ENCODE assay signal across 14 cellular contexts in genomic region chr22:21599053-21599893, GRCh38. TPM values are rescaled to one million over a fixed set of nuclear protein-coding genes. Genes with fewer than 3 reads are reported as not detected.
DNase-seq lines count a peak whose midpoint lies in the region; ATAC-seq and TF ChIP-seq lines count a peak whose summit lies in the region.
"Had no signal": no experiment of that assay in that cellular context is flagged by ENCODE, and none has a peak within 500 bp of the region (broad histone marks: within the 10 kb centered on the region; RNA-seq: fewer than 3 reads in every experiment).

No MANE protein-coding gene starts in this region.

- H3K9me3 Mint-ChIP-seq in activated CD4-positive, alpha-beta T cell treated with anti-CD3 and anti-CD28 coated beads for 36 hours (ENCODE audit: low read depth), result no peaks in the 10 kb centered on the region
- no peaks in the 10 kb centered on the region for H3K9me3 Mint-ChIP-seq in dendritic cell treated with granulocyte-macrophage colony-stimulating factor and Interleukin-4, amounts not matched to agents 40 ng/mL and 50 ng/mL, for 4 days
- no peaks in the 10 kb centered on the region for H3K9me3 Mint-ChIP-seq in neural progenitor cell

- no TSS peak for BruUV-seq in OCI-LY7 (replicated peaks; lab: Mats Ljungman, UMichigan)

- H3K27ac ChIP-seq in neural progenitor cell (peak overlapping the region; percentile 46), OCI-LY7 (ENCODE audit: low read depth, low read length, poor library complexity, severe bottlenecking) (no peak overlapping the region), coronary artery (no peak overlapping the region)
- H3K27ac ChIP-seq: BLaER1 treated with 17β-estradiol and CSF1 and Interleukin-3, amounts not matched to agents 10 nM and 100 nM had no signal

- H3K4me1 ChIP-seq in neural progenitor cell (no peaks in the 10 kb centered on the region), OCI-LY7 (ENCODE audit: insufficient read depth, low read length, poor library complexity, severe bottlenecking) (peaks cover 8% of the 10 kb centered on the region)

- TF ChIP-seq CTCF in neural progenitor cell (IDR thresholded peaks at IDR 0.05) (no peak), OCI-LY7 (conservative IDR thresholded peaks at IDR 0.05; ENCODE audit: low read length) (no peak), coronary artery (IDR thresholded peaks at IDR 0.05) (no peak)

- H3K4me2 ChIP-seq in neural progenitor cell, result no peak overlapping the region
- H3K4me2 ChIP-seq in OCI-LY7 (ENCODE audit: low read length), result no peak overlapping the region

- H3K36me3 ChIP-seq in neural progenitor cell, result peaks cover 3% of the 10 kb centered on the region
- H3K36me3 ChIP-seq in OCI-LY7 (ENCODE audit: insufficient read depth, low read length), result peaks cover 84% of the 10 kb centered on the region
- H3K36me3 ChIP-seq in H7 (replicated peaks; ENCODE audit: control insufficient read depth, insufficient read depth, low read length), result peaks cover 8% of the 10 kb centered on the region

- peaks cover 33% of the 10 kb centered on the region for H3K36me3 Mint-ChIP-seq in activated CD4-positive, alpha-beta T cell treated with anti-CD3 and anti-CD28 coated beads for 36 hours (ENCODE audit: low read depth)
- H3K36me3 Mint-ChIP-seq in dendritic cell treated with granulocyte-macrophage colony-stimulating factor and Interleukin-4, amounts not matched to agents 40 ng/mL and 50 ng/mL, for 4 days (ENCODE audit: low read depth), result peaks cover 61% of the 10 kb centered on the region
- H3K36me3 Mint-ChIP-seq in neural progenitor cell, result peaks cover 26% of the 10 kb centered on the region

- no peak overlapping the region for H3K9ac ChIP-seq in neural progenitor cell

- peak overlapping the region; percentile 9 for H3K27ac Mint-ChIP-seq in activated CD4-positive, alpha-beta T cell treated with anti-CD3 and anti-CD28 coated beads for 36 hours
- peak overlapping the region; percentile 46 for H3K27ac Mint-ChIP-seq in dendritic cell treated with granulocyte-macrophage colony-stimulating factor and Interleukin-4, amounts not matched to agents 40 ng/mL and 50 ng/mL, for 4 days
- no peak overlapping the region for H3K27ac Mint-ChIP-seq in neural progenitor cell

- H2AFZ ChIP-seq in neural progenitor cell (replicated peaks), result no peak overlapping the region
- H2AFZ ChIP-seq in OCI-LY7 (ENCODE audit: low read length), result no peak overlapping the region

- CTCF ChIA-PET in activated CD4-positive, alpha-beta T cell treated with anti-CD3 and anti-CD28 coated beads for 36 hours (lab: Charles Lee), result no interaction called here
- CTCF ChIA-PET in OCI-LY7 (lab: Charles Lee; ENCODE audit: unreplicated experiment), result interaction anchor here (0.7 kb wide), 1 partner anchor 10 kb away, joined by 6 read pairs; no protein-coding TSS in a partner anchor

- H3K9me3 ChIP-seq in neural progenitor cell (ENCODE audit: low read depth), result no peaks in the 10 kb centered on the region
- H3K9me3 ChIP-seq in OCI-LY7 (ENCODE audit: low read length), result no peaks in the 10 kb centered on the region
- H3K9me3 ChIP-seq: BLaER1 treated with 17β-estradiol and CSF1 and Interleukin-3, amounts not matched to agents 10 nM and 100 nM had no signal

- POLR2A ChIA-PET in activated CD4-positive, alpha-beta T cell treated with anti-CD3 and anti-CD28 coated beads for 36 hours (lab: Charles Lee), result no interaction called here
- POLR2A ChIA-PET in OCI-LY7 (lab: Charles Lee), result interaction anchor here (0.5 to 1.1 kb wide), 3 partner anchors 12 to 49 kb away, joined by 3 to 7 read pairs (median 4); partner anchors contain the start of gene SDF2L1

- no peak overlapping the region for H3K4me3 Mint-ChIP-seq in activated CD4-positive, alpha-beta T cell treated with anti-CD3 and anti-CD28 coated beads for 36 hours
- no peak overlapping the region for H3K4me3 Mint-ChIP-seq in dendritic cell treated with granulocyte-macrophage colony-stimulating factor and Interleukin-4, amounts not matched to agents 40 ng/mL and 50 ng/mL, for 4 days
- H3K4me3 Mint-ChIP-seq in neural progenitor cell, result no peak overlapping the region

- no peak for DNase-seq in activated CD4-positive, alpha-beta T cell treated with anti-CD3 and anti-CD28 coated beads for 36 hours
- DNase-seq in activated CD4-positive, alpha-beta T cell treated with anti-CD3 and anti-CD28 coated beads, Interleukin-2, amount 50 U/mL, for 4 hours, result no peak
- DNase-seq in NCI-H2227 (lab: John Stamatoyannopoulos, UW; ENCODE audit: unreplicated experiment) (peak; percentile 61), neural progenitor cell (ENCODE audit: low spot score) (no peak), OCI-LY7 (ENCODE audit: low spot score) (no peak), H7 (no peak), coronary artery (ENCODE audit: low spot score) (no peak)
- DNase-seq: dermis blood vessel endothelial cell, DND-41, KG1, NCI-H2107, NCI-H774 had no signal

- no peaks in the 10 kb centered on the region for H3K9me2 ChIP-seq in OCI-LY7 (ENCODE audit: insufficient read depth, low read length)

- H3K4me1 Mint-ChIP-seq in activated CD4-positive, alpha-beta T cell treated with anti-CD3 and anti-CD28 coated beads for 36 hours, result peaks cover 21% of the 10 kb centered on the region
- peaks cover 50% of the 10 kb centered on the region for H3K4me1 Mint-ChIP-seq in dendritic cell treated with granulocyte-macrophage colony-stimulating factor and Interleukin-4, amounts not matched to agents 40 ng/mL and 50 ng/mL, for 4 days (ENCODE audit: low read depth)
- H3K4me1 Mint-ChIP-seq in neural progenitor cell, result peaks cover 12% of the 10 kb centered on the region

- intact Hi-C loops in activated CD4-positive, alpha-beta T cell treated with anti-CD3 and anti-CD28 coated beads for 36 hours (cut with DNase I, micrococcal nuclease), result no loop called here
- intact Hi-C loops in dendritic cell treated with granulocyte-macrophage colony-stimulating factor and Interleukin-4, amounts not matched to agents 40 ng/mL and 50 ng/mL, for 4 days (cut with micrococcal nuclease), result no loop called here
- intact Hi-C loops in OCI-LY7 (cut with micrococcal nuclease; ENCODE audit: unreplicated experiment), result no loop called here

- ATAC-seq in activated CD4-positive, alpha-beta T cell treated with anti-CD3 and anti-CD28 coated beads for 36 hours, result no peak

- H3F3A ChIP-seq in neural progenitor cell (ENCODE audit: low read depth), result no peaks in the 10 kb centered on the region

- H4K20me1 ChIP-seq in neural progenitor cell (ENCODE audit: low read depth) (peaks cover 97% of the 10 kb centered on the region), OCI-LY7 (ENCODE audit: insufficient read depth, low read length) (peaks cover 4% of the 10 kb centered on the region; the same call in 1 of the 2 replicates)

- H3K27me3 Mint-ChIP-seq in activated CD4-positive, alpha-beta T cell treated with anti-CD3 and anti-CD28 coated beads for 36 hours, result no peaks in the 10 kb centered on the region
- no peaks in the 10 kb centered on the region for H3K27me3 Mint-ChIP-seq in dendritic cell treated with granulocyte-macrophage colony-stimulating factor and Interleukin-4, amounts not matched to agents 40 ng/mL and 50 ng/mL, for 4 days
- peaks cover 4% of the 10 kb centered on the region for H3K27me3 Mint-ChIP-seq in neural progenitor cell (ENCODE audit: insufficient read depth, low read depth)

- H3K4me3 ChIP-seq in neural progenitor cell (no peak overlapping the region), OCI-LY7 (ENCODE audit: low read depth, low read length, poor library complexity, severe bottlenecking) (no peak overlapping the region), H7 (ENCODE audit: insufficient read depth, low read depth, low read length) (no peak overlapping the region), coronary artery (no peak overlapping the region)
- H3K4me3 ChIP-seq: BLaER1 treated with 17β-estradiol and CSF1 and Interleukin-3, amounts not matched to agents 10 nM and 100 nM had no signal

- H3K27me3 ChIP-seq in neural progenitor cell (no peaks in the 10 kb centered on the region), H7 (ENCODE audit: control insufficient read depth, insufficient read depth, low read length) (no peaks in the 10 kb centered on the region)
- H3K27me3 ChIP-seq: BLaER1 treated with 17β-estradiol and CSF1 and Interleukin-3, amounts not matched to agents 10 nM and 100 nM had no signal

- H3K79me2 ChIP-seq in neural progenitor cell (ENCODE audit: low read depth) (peaks cover 100% of the 10 kb centered on the region), OCI-LY7 (ENCODE audit: insufficient read depth, low read depth, low read length) (peaks cover 95% of the 10 kb centered on the region)

RNA-seq across cellular contexts. Expression of gene YDJC, which starts 30.5 kb away (rescaled TPM):
- 10 to 100 TPM; 43.4 to 54.0 TPM for total RNA-seq in activated CD4-positive, alpha-beta T cell treated with anti-CD3 and anti-CD28 coated beads for 36 hours
- 4.8 and 23.4 TPM in 2 replicates for total RNA-seq in neural progenitor cell (ENCODE audit: low replicate concordance)
- total RNA-seq in OCI-LY7 (2014; rRNA removed; shearing (Covaris generic)), result 75.6 and 81.1 TPM in 2 replicates
- total RNA-seq in OCI-LY7 (2022), result 59.0 and 59.3 TPM in 2 replicates
- 53.0 and 57.3 TPM in 2 replicates for total RNA-seq in H7 (2014; rRNA removed; shearing (Covaris generic))

RNA-seq across cellular contexts. Expression of gene UBE2L3, which starts 31.8 kb away (rescaled TPM):
- total RNA-seq in activated CD4-positive, alpha-beta T cell treated with anti-CD3 and anti-CD28 coated beads for 36 hours, result 10 to 100 TPM; 57.3 to 75.5 TPM
- total RNA-seq in neural progenitor cell (ENCODE audit: low replicate concordance) (51.9 and 61.2 TPM in 2 replicates), OCI-LY7 (2022) (67.1 and 67.8 TPM in 2 replicates)
- 61.2 and 63.8 TPM in 2 replicates for total RNA-seq in OCI-LY7 (2014; rRNA removed; shearing (Covaris generic))
- 84.0 and 90.2 TPM in 2 replicates for total RNA-seq in H7 (2014; rRNA removed; shearing (Covaris generic))

RNA-seq across cellular contexts. Expression of gene CCDC116, which starts 33.3 kb away (rescaled TPM):
- total RNA-seq in activated CD4-positive, alpha-beta T cell treated with anti-CD3 and anti-CD28 coated beads for 36 hours, result under 1 TPM; 0.23 to 0.33 TPM
- total RNA-seq in neural progenitor cell (ENCODE audit: low replicate concordance), result 0.15 TPM in 1 of 2 replicates, not detected in the other
- 1.5 and 1.7 TPM in 2 replicates for total RNA-seq in OCI-LY7 (2014; rRNA removed; shearing (Covaris generic))
- total RNA-seq in OCI-LY7 (2022), result 3.1 and 3.5 TPM in 2 replicates
- 0.48 and 0.55 TPM in 2 replicates for total RNA-seq in H7 (2014; rRNA removed; shearing (Covaris generic))

RNA-seq across cellular contexts. Expression of gene SDF2L1, which starts 42.8 kb away (rescaled TPM):
- 10 to 100 TPM; 13.7 to 32.8 TPM for total RNA-seq in activated CD4-positive, alpha-beta T cell treated with anti-CD3 and anti-CD28 coated beads for 36 hours
- total RNA-seq in neural progenitor cell (ENCODE audit: low replicate concordance), result 4.3 and 16.6 TPM in 2 replicates
- total RNA-seq in OCI-LY7 (2014; rRNA removed; shearing (Covaris generic)), result 66.8 and 89.1 TPM in 2 replicates
- 39.6 and 60.5 TPM in 2 replicates for total RNA-seq in OCI-LY7 (2022)
- total RNA-seq in H7 (2014; rRNA removed; shearing (Covaris generic)), result 29.3 and 54.0 TPM in 2 replicates

RNA-seq across cellular contexts. Expression of gene RIMBP3C, which starts 48.0 kb away (rescaled TPM):
- total RNA-seq in activated CD4-positive, alpha-beta T cell treated with anti-CD3 and anti-CD28 coated beads for 36 hours, result under 1 TPM; 0.18 to 0.33 TPM
- 0.81 and 1.2 TPM in 2 replicates for total RNA-seq in neural progenitor cell (ENCODE audit: low replicate concordance)
- total RNA-seq in OCI-LY7 (2014; rRNA removed; shearing (Covaris generic)), result 0.15 and 0.69 TPM in 2 replicates
- total RNA-seq in OCI-LY7 (2022), result 1.1 and 2.0 TPM in 2 replicates
- total RNA-seq in H7 (2014; rRNA removed; shearing (Covaris generic)), result 0.17 and 0.70 TPM in 2 replicates
